Comparison of ENCODE assay signal across 1 cellular context in the genomic region with DNA sequence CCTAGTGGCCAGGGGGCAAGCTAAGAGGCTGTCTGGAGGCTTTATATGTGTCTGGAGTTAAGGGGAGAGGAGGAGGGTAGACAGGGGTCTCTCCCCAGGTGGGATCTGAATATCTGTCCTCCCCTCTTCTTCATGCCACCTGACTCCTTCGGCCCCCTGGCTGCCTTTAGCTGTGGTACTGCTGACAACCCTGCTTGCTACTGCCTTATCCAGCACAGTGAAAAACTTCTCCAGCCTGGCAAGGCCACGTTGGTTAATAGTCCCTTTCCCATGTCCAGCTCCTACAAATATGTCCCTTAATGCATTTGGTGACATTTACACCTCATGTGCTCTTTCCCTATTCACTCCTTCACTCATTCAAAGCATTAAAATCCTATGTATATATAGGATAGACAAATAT.
TF ChIP-seq lines count a peak whose summit lies in the region.

No MANE protein-coding gene starts in this region.

TF ChIP-seq in WTC11, 78 proteins besides CTCF, POLR2A, EP300 and RAD21 (continued from another document):
- TF ChIP-seq ZNF263 (CRISPR knock-in tag; IDR thresholded peaks at IDR 0.05; ENCODE audit: low read depth) = no peak
- no peak for TF ChIP-seq NR1H2 (CRISPR knock-in tag; IDR thresholded peaks at IDR 0.05)
- TF ChIP-seq, protein P1, sequence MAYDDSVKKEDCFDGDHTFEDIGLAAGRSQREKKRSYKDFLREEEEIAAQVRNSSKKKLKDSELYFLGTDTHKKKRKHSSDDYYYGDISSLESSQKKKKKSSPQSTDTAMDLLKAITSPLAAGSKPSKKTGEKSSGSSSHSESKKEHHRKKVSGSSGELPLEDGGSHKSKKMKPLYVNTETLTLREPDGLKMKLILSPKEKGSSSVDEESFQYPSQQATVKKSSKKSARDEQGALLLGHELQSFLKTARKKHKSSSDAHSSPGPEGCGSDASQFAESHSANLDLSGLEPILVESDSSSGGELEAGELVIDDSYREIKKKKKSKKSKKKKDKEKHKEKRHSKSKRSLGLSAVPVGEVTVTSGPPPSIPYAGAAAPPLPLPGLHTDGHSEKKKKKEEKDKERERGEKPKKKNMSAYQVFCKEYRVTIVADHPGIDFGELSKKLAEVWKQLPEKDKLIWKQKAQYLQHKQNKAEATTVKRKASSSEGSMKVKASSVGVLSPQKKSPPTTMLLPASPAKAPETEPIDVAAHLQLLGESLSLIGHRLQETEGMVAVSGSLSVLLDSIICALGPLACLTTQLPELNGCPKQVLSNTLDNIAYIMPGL (CRISPR knock-in tag; IDR thresholded peaks at IDR 0.05) = no peak
- TF ChIP-seq, protein P2, sequence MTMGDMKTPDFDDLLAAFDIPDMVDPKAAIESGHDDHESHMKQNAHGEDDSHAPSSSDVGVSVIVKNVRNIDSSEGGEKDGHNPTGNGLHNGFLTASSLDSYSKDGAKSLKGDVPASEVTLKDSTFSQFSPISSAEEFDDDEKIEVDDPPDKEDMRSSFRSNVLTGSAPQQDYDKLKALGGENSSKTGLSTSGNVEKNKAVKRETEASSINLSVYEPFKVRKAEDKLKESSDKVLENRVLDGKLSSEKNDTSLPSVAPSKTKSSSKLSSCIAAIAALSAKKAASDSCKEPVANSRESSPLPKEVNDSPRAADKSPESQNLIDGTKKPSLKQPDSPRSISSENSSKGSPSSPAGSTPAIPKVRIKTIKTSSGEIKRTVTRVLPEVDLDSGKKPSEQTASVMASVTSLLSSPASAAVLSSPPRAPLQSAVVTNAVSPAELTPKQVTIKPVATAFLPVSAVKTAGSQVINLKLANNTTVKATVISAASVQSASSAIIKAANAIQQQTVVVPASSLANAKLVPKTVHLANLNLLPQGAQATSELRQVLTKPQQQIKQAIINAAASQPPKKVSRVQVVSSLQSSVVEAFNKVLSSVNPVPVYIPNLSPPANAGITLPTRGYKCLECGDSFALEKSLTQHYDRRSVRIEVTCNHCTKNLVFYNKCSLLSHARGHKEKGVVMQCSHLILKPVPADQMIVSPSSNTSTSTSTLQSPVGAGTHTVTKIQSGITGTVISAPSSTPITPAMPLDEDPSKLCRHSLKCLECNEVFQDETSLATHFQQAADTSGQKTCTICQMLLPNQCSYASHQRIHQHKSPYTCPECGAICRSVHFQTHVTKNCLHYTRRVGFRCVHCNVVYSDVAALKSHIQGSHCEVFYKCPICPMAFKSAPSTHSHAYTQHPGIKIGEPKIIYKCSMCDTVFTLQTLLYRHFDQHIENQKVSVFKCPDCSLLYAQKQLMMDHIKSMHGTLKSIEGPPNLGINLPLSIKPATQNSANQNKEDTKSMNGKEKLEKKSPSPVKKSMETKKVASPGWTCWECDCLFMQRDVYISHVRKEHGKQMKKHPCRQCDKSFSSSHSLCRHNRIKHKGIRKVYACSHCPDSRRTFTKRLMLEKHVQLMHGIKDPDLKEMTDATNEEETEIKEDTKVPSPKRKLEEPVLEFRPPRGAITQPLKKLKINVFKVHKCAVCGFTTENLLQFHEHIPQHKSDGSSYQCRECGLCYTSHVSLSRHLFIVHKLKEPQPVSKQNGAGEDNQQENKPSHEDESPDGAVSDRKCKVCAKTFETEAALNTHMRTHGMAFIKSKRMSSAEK (CRISPR knock-in tag; IDR thresholded peaks at IDR 0.05; ENCODE audit: borderline replicate concordance) = no peak
- TF ChIP-seq, protein P3, sequence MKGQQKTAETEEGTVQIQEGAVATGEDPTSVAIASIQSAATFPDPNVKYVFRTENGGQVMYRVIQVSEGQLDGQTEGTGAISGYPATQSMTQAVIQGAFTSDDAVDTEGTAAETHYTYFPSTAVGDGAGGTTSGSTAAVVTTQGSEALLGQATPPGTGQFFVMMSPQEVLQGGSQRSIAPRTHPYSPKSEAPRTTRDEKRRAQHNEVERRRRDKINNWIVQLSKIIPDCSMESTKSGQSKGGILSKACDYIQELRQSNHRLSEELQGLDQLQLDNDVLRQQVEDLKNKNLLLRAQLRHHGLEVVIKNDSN (CRISPR knock-in tag; IDR thresholded peaks at IDR 0.05) = no peak
